ENCODE assay signal across 1 cellular context in the genomic region with DNA sequence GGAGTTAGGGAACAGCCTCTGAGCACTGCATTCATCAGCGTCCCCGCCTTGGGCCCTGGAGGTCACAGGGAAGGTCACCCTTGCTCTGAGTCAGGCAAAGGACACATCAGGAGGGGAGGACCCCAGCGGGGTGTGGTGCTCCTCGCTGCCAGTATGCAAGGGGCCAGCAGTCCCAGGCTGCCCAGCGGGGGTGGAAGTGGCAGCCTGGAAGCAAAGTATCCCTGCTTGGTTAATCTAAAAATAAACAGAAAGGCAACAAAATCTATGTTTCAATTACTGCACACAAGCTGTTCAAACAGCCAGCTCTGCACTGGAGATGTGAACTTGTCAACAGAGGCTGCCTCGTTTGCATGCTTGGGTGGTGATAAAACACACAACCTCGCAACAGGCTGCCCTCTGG.
TF ChIP-seq lines count a peak whose summit lies in the region.

No MANE protein-coding gene starts in this region.

TF ChIP-seq in HEK293, 187 proteins besides CTCF, POLR2A, EP300 and RAD21 (continued from another document):
- peak; percentile 39; the same call in 1 of the 2 replicates for TF ChIP-seq ZSCAN30 (tag by site-specific recombination; IDR thresholded peaks at IDR 0.05)
- peak; percentile 64 for TF ChIP-seq IKZF3 (tag by site-specific recombination; IDR thresholded peaks at IDR 0.05)
- no peak for TF ChIP-seq RBAK (tag by site-specific recombination; IDR thresholded peaks at IDR 0.05)
- TF ChIP-seq ZSCAN23 (tag by site-specific recombination; IDR thresholded peaks at IDR 0.05): no peak
- TF ChIP-seq ZBTB17 (tag by site-specific recombination; IDR thresholded peaks at IDR 0.05): peak; percentile 45
- TF ChIP-seq, protein P1, sequence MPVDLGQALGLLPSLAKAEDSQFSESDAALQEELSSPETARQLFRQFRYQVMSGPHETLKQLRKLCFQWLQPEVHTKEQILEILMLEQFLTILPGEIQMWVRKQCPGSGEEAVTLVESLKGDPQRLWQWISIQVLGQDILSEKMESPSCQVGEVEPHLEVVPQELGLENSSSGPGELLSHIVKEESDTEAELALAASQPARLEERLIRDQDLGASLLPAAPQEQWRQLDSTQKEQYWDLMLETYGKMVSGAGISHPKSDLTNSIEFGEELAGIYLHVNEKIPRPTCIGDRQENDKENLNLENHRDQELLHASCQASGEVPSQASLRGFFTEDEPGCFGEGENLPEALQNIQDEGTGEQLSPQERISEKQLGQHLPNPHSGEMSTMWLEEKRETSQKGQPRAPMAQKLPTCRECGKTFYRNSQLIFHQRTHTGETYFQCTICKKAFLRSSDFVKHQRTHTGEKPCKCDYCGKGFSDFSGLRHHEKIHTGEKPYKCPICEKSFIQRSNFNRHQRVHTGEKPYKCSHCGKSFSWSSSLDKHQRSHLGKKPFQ (tag by site-specific recombination; IDR thresholded peaks at IDR 0.05): peak; percentile 45; the same call in 1 of the 2 replicates
- TF ChIP-seq, protein P2, sequence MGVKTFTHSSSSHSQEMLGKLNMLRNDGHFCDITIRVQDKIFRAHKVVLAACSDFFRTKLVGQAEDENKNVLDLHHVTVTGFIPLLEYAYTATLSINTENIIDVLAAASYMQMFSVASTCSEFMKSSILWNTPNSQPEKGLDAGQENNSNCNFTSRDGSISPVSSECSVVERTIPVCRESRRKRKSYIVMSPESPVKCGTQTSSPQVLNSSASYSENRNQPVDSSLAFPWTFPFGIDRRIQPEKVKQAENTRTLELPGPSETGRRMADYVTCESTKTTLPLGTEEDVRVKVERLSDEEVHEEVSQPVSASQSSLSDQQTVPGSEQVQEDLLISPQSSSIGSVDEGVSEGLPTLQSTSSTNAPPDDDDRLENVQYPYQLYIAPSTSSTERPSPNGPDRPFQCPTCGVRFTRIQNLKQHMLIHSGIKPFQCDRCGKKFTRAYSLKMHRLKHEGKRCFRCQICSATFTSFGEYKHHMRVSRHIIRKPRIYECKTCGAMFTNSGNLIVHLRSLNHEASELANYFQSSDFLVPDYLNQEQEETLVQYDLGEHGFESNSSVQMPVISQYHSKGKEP (tag by site-specific recombination; IDR thresholded peaks at IDR 0.05): 0 out of 2 replicates have a peak, but pooled peaks have one; percentile 17
- TF ChIP-seq ZNF423 (tag by site-specific recombination; IDR thresholded peaks at IDR 0.05): peak; percentile 67
TF ChIP-seq in HEK293: peak in this region for 15.
